Comparison of ENCODE assay signal across 10 cellular contexts in genomic region chr6:31186052-31186734, GRCh38. TPM values are rescaled to one million over a fixed set of nuclear protein-coding genes. Genes with fewer than 3 reads are reported as not detected.
A peak's percentile ranks its signal among the peaks of the same experiment; 100 is the strongest.
DNase-seq lines count a peak whose midpoint lies in the region; ATAC-seq and TF ChIP-seq lines count a peak whose summit lies in the region.
"Had no signal": no experiment of that assay in that cellular context is flagged by ENCODE, and none has a peak within 500 bp of the region (broad histone marks: within the 10 kb centered on the region; RNA-seq: fewer than 3 reads in every experiment).

No MANE protein-coding gene starts in this region.

- H3K27ac Mint-ChIP-seq in activated T-helper 17 cell treated with anti-CD3 and anti-CD28 coated beads, Interleukin-2, amount 50 U/mL, for 72 hours, result no peak overlapping the region
- H3K27ac Mint-ChIP-seq: activated naive CD8-positive, alpha-beta T cell had no signal

- no peak overlapping the region for H3K4me3 Mint-ChIP-seq in activated T-helper 17 cell treated with anti-CD3 and anti-CD28 coated beads, Interleukin-2, amount 50 U/mL, for 72 hours
- H3K4me3 Mint-ChIP-seq: activated naive CD8-positive, alpha-beta T cell had no signal

- H3K9me3 Mint-ChIP-seq in activated T-helper 17 cell treated with anti-CD3 and anti-CD28 coated beads, Interleukin-2, amount 50 U/mL, for 72 hours, result no peaks in the 10 kb centered on the region

- DNase-seq in RWPE1 (ENCODE audit: low spot score) (no peak), Right ventricle myocardium superior (peak; percentile 90), pons (ENCODE audit: low spot score) (peak; percentile 42), ecto neural progenitor cell (ENCODE audit: low spot score) (no peak), OCI-M2 (lab: John Stamatoyannopoulos, UW; ENCODE audit: unreplicated experiment) (no peak)

- no peaks in the 10 kb centered on the region for H3K27me3 Mint-ChIP-seq in activated T-helper 17 cell treated with anti-CD3 and anti-CD28 coated beads, Interleukin-2, amount 50 U/mL, for 72 hours
- H3K27me3 Mint-ChIP-seq: activated naive CD8-positive, alpha-beta T cell had no signal

- CTCF ChIA-PET in RWPE1 (lab: Yijun Ruan, JAX), result no interaction called here

- TF ChIP-seq CTCF in 22Rv1 (IDR thresholded peaks at IDR 0.05) (no peak), RWPE1 (conservative IDR thresholded peaks at IDR 0.05; ENCODE audit: low read depth) (no peak)

- H3K27ac ChIP-seq in 22Rv1 (peak overlapping the region; percentile 94), RWPE1 (peak overlapping the region; percentile 100)

- POLR2A ChIA-PET in RWPE1 (lab: Yijun Ruan, JAX; ENCODE audit: low non-redundant PET), result no interaction called here

- ATAC-seq in Right ventricle myocardium superior (ENCODE audit: poor library complexity) (peak; percentile 67), HG03045 (IDR thresholded peaks at IDR 0.05; ENCODE audit: unreplicated experiment) (no peak)
- ATAC-seq in activated T-helper 17 cell treated with anti-CD3 and anti-CD28 coated beads, Interleukin-2, amount 50 U/mL, for 72 hours (replicated peaks), result no peak

- intact Hi-C loops in Right ventricle myocardium superior (cut with DNase I), result no loop called here

- H3K4me1 Mint-ChIP-seq in activated T-helper 17 cell treated with anti-CD3 and anti-CD28 coated beads, Interleukin-2, amount 50 U/mL, for 72 hours, result no peaks in the 10 kb centered on the region

- H3K36me3 Mint-ChIP-seq in activated T-helper 17 cell treated with anti-CD3 and anti-CD28 coated beads, Interleukin-2, amount 50 U/mL, for 72 hours (ENCODE audit: low read depth), result no peaks in the 10 kb centered on the region
- H3K36me3 Mint-ChIP-seq: activated naive CD8-positive, alpha-beta T cell had no signal

RNA-seq across cellular contexts. Expression of gene POU5F1, which starts 15.7 kb away (rescaled TPM):
- total RNA-seq in Right ventricle myocardium superior, result 0.94 TPM
- under 1 TPM in 1 of 2 donors, not detected in 1; 0.16 TPM for total RNA-seq in activated T-helper 17 cell treated with anti-CD3 and anti-CD28 coated beads, Interleukin-2, amount 50 U/mL, for 72 hours

RNA-seq across cellular contexts. Expression of gene TCF19, which starts 27.8 kb away (rescaled TPM):
- 3.6 TPM for total RNA-seq in Right ventricle myocardium superior
- 100 to 1,000 TPM in 1 of 2 donors, 10 to 100 TPM in 1; 91.1 to 125 TPM for total RNA-seq in activated T-helper 17 cell treated with anti-CD3 and anti-CD28 coated beads, Interleukin-2, amount 50 U/mL, for 72 hours

RNA-seq across cellular contexts. Expression of gene CCHCR1, which starts 28.6 kb away (rescaled TPM):
- total RNA-seq in Right ventricle myocardium superior, result 10.9 TPM
- 10 to 100 TPM; 52.4 to 85.5 TPM for total RNA-seq in activated T-helper 17 cell treated with anti-CD3 and anti-CD28 coated beads, Interleukin-2, amount 50 U/mL, for 72 hours

RNA-seq across cellular contexts. Expression of gene PSORS1C2, which starts 47.3 kb away (rescaled TPM):
- total RNA-seq in Right ventricle myocardium superior, result not detected
- total RNA-seq in activated T-helper 17 cell treated with anti-CD3 and anti-CD28 coated beads, Interleukin-2, amount 50 U/mL, for 72 hours, result not detected
- total RNA-seq: pulmonary artery endothelial cell had no signal

Comparison
In these comparisons a context has a peak if more than half of its experiments do, and no peak if none do; other contexts are left out.
1. DNase-seq: peak in Right ventricle myocardium superior (single experiment) and pons (single experiment); none in RWPE1 (single experiment), ecto neural progenitor cell (single experiment) and OCI-M2 (single experiment).
2. RNA of gene TCF19, which starts 27.8 kb away (total RNA-seq): 91.1 to 125 TPM in activated T-helper 17 cell treated with anti-CD3 and anti-CD28 coated beads, Interleukin-2, amount 50 U/mL, for 72 hours; 3.6 TPM in Right ventricle myocardium superior (single experiment); every median in the first group is over 10 times any median in the second.